19 cellular contexts compared by ENCODE assay signal in the genomic region with DNA sequence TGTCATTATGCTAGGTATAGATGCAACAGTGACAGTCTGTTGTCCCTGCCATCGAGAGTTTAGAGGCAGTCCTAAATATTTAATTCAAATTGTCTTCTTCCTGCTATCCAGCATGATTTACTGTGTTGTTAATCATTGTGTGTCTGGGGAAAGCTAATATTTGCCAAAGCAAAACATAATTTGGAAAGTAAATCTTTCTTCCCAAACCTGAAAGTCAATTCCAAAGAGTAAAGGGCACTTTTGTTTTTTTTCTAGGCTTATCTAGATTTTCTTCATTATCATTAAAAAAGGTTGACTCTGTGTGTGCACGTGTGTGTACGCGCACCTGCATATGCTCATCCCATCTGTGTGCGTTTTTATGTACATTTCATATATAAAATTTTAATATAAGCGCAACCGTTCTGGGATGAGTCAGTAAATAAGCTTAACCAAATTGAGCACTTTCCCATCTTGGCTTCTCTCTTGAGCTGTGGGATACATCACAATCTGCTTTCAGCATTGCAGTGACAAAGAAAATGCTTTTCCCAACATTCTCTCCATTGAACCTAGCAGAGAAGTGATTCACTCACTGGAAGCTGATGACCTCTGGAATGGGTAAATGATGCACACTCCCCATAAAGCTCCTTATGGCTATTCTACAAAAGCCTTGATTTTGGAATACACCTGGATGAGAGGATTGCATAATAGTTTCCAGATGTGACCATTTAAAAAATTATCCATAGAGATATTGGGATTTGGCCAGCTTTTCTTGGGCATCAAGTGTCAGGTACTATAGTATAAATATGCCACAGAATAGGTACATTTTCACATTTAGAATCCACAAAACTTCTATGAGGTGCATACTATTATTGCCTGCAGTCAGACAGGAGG.
DNase-seq lines count a peak whose midpoint lies in the region; ATAC-seq and TF ChIP-seq lines count a peak whose summit lies in the region.
"Had no signal": no experiment of that assay in that cellular context is flagged by ENCODE, and none has a peak within 500 bp of the region (broad histone marks: within the 10 kb centered on the region; RNA-seq: fewer than 3 reads in every experiment).

No MANE protein-coding gene starts in this region.

- H3K9me3 ChIP-seq in mucosa of descending colon (peaks cover 37% of the 10 kb centered on the region), vagina (no peaks in the 10 kb centered on the region), endodermal cell (ENCODE audit: control insufficient read depth, low read length) (no peaks in the 10 kb centered on the region)

- TF ChIP-seq CTCF in VCaP (conservative IDR thresholded peaks at IDR 0.05), result no peak
- no peak for TF ChIP-seq CTCF in mucosa of descending colon (IDR thresholded peaks at IDR 0.05)
- no peak for TF ChIP-seq CTCF in vagina (IDR thresholded peaks at IDR 0.05)
- TF ChIP-seq CTCF in endodermal cell (conservative IDR thresholded peaks at IDR 0.05), result no peak

- intact Hi-C loops in mucosa of descending colon (cut with DNase I, micrococcal nuclease) (no loop called here), vagina (cut with DNase I) (no loop called here)

- peaks cover 2% of the 10 kb centered on the region for H3K9me3 Mint-ChIP-seq in endodermal cell

- ATAC-seq in mucosa of descending colon (no peak), GM18868 (IDR thresholded peaks at IDR 0.05; ENCODE audit: unreplicated experiment) (no peak)
- ATAC-seq: GM23338, SK-N-SH treated with all-trans-retinoic acid at 6 μM for 48 hours, T-cell had no signal

- H3K27me3 ChIP-seq in vagina (no peaks in the 10 kb centered on the region), endodermal cell (ENCODE audit: control insufficient read depth, insufficient read depth, low read length, poor library complexity, severe bottlenecking) (no peaks in the 10 kb centered on the region)

- no peak overlapping the region for H3K4me3 ChIP-seq in mucosa of descending colon
- no peak overlapping the region for H3K4me3 ChIP-seq in vagina
- no peak overlapping the region for H3K4me3 ChIP-seq in endodermal cell (ENCODE audit: low read length)
- H3K4me3 ChIP-seq: GM23338 had no signal

- DNase-seq in DMS53 treated with DMSO at 0.1 percent for 48 hours (lab: John Stamatoyannopoulos, UW; ENCODE audit: unreplicated experiment) (peak; percentile 22), NCI-H69 (lab: John Stamatoyannopoulos, UW) (peak; percentile 82), mucosa of descending colon (no peak), vagina (ENCODE audit: extremely low spot score in 2 of 2) (no peak), endodermal cell (no peak)
- DNase-seq: AML-193; GDM1; HCEC 1CT; NCI-H1105 treated with DMSO at 0.1 percent for 48 hours; NCI-H226; NCI-H524; NK-92 treated with Interleukin-12 subunit alpha and Interleukin-12 subunit beta, amount 100 ng/mL, for 24 hours; Right ventricle myocardium superior; T-cell had no signal

- no peaks in the 10 kb centered on the region for H3K36me3 Mint-ChIP-seq in endodermal cell (ENCODE audit: low read depth)
- H3K36me3 Mint-ChIP-seq: T-cell had no signal

- H3K4me1 Mint-ChIP-seq in endodermal cell, result no peaks in the 10 kb centered on the region
- H3K4me1 Mint-ChIP-seq: T-cell had no signal

- peaks cover 2% of the 10 kb centered on the region for H3K27me3 Mint-ChIP-seq in endodermal cell (ENCODE audit: insufficient read depth)
- H3K27me3 Mint-ChIP-seq: T-cell had no signal

- H3K27ac ChIP-seq in VCaP, result peak overlapping the region; percentile 88
- no peak overlapping the region for H3K27ac ChIP-seq in vagina
- H3K27ac ChIP-seq in endodermal cell (ENCODE audit: low read depth, low read length), result no peak overlapping the region
- H3K27ac ChIP-seq: C4-2B had no signal

- no peak overlapping the region for H3K9ac ChIP-seq in endodermal cell (ENCODE audit: extremely low read depth, low read length, poor library complexity, severe bottlenecking)

- no peak overlapping the region for H3K27ac Mint-ChIP-seq in endodermal cell
- H3K27ac Mint-ChIP-seq: GM23338, T-cell had no signal

- TF ChIP-seq POLR2A in vagina (IDR thresholded peaks at IDR 0.05), result no peak

- H3K4me1 ChIP-seq in mucosa of descending colon (ENCODE audit: low read depth) (no peaks in the 10 kb centered on the region), vagina (no peaks in the 10 kb centered on the region), endodermal cell (ENCODE audit: control insufficient read depth, insufficient read depth, low read length) (no peaks in the 10 kb centered on the region)

- WGBS in endodermal cell (ENCODE audit: insufficient coverage in 1 of 2, insufficient read length in 1 of 2), 2 experiments, result 97 to 100% methylated on average over 2 to 6 of the region's 7 CpGs

- H3K36me3 ChIP-seq in mucosa of descending colon (ENCODE audit: low read depth) (no peaks in the 10 kb centered on the region), vagina (no peaks in the 10 kb centered on the region), endodermal cell (ENCODE audit: control insufficient read depth, insufficient read depth, low read length) (no peaks in the 10 kb centered on the region)

- H3K4me3 Mint-ChIP-seq in endodermal cell, result no peak overlapping the region
- H3K4me3 Mint-ChIP-seq: GM23338, T-cell had no signal

Comparison
In these comparisons a context has a peak if more than half of its experiments do, and no peak if none do; other contexts are left out.
1. DNase-seq: peak in DMS53 treated with DMSO at 0.1 percent for 48 hours (single experiment) and NCI-H69 (single experiment); none in mucosa of descending colon (0 of 3), vagina (0 of 2) and endodermal cell (single experiment).